Comparison of ENCODE assay signal across 4 cellular contexts in genomic region chr16:31523768-31524167, GRCh38. TPM values are rescaled to one million over a fixed set of nuclear protein-coding genes. Genes with fewer than 3 reads are reported as not detected.
"Had no signal": no experiment of that assay in that cellular context is flagged by ENCODE, and none has a peak within 500 bp of the region (broad histone marks: within the 10 kb centered on the region; RNA-seq: fewer than 3 reads in every experiment).

No MANE protein-coding gene starts in this region.

RNA-seq across cellular contexts. Expression of gene AHSP, which starts 3.9 kb away (rescaled TPM):
- total RNA-seq: HT-29, HT1080, IMR-90 had no signal
- polyA plus RNA-seq: IgD-negative memory B cell, IMR-90 had no signal

RNA-seq across cellular contexts. Expression of gene SLC5A2, which starts 40.8 kb away (rescaled TPM):
- total RNA-seq: HT1080, IMR-90 had no signal
- polyA plus RNA-seq: IMR-90 had no signal
